In genomic region chr6:149059557-149059956, GRCh38 we compare ENCODE assay signal across 1 cellular context.
TF ChIP-seq lines count a peak whose summit lies in the region.

No MANE protein-coding gene starts in this region.

TF ChIP-seq in GM23338, 12 proteins besides CTCF, POLR2A, EP300 and RAD21 (continued from another document):
- no peak for TF ChIP-seq ZNF462 (CRISPR knock-in tag; IDR thresholded peaks at IDR 0.05)
- TF ChIP-seq ETS1 (IDR thresholded peaks at IDR 0.05): no peak
- TF ChIP-seq STAT1 (IDR thresholded peaks at IDR 0.05; ENCODE audit: unreplicated experiment): no peak
